15 cellular contexts compared by ENCODE assay signal in the genomic region with DNA sequence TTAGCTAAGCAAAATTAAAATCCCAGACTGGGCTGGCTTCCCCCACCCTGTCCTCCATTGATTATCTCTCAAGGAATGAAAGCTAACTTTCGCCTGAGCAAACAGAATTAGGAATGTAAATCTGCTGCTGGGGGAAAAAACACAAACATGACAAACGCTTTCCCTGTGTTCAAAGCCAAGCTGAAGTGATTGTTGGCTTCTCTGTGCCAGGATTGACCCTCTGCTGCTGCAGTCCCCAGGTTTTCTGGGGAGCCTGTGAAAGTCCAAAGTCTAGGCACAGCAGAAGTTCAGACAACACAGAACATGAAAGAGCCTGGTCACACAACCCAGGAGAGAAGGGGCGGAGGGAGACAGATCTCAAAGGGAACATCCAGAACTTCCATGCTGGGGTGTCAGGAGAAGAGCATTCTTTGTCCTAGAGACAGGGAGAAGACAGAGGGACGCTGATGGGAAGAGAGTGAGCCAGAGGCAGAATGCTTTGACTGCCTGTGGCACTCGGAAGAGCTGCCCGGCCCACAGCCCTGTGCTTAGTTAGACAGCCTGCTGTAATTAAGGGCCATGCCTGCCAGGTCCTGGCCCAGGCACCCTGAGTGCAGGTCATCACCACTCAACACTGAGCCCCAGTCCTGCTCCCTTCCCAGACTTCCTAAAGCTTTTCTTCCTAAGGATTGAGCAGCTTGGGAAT. TPM values are rescaled to one million over a fixed set of nuclear protein-coding genes. Genes with fewer than 3 reads are reported as not detected.
DNase-seq lines count a peak whose midpoint lies in the region; ATAC-seq and TF ChIP-seq lines count a peak whose summit lies in the region.
"Had no signal": no experiment of that assay in that cellular context is flagged by ENCODE, and none has a peak within 500 bp of the region (broad histone marks: within the 10 kb centered on the region; RNA-seq: fewer than 3 reads in every experiment).

No MANE protein-coding gene starts in this region.

- H3K9me3 ChIP-seq in CD4-positive, CD25-positive, alpha-beta regulatory T cell (ENCODE audit: control insufficient read depth in 2 of 2, low read length in 2 of 2) = no peaks in the 10 kb centered on the region
- H3K9me3 ChIP-seq in H9 (ENCODE audit: control insufficient read depth, low read depth, low read length) (no peaks in the 10 kb centered on the region), sigmoid colon (no peaks in the 10 kb centered on the region)
- H3K9me3 ChIP-seq: vagina had no signal

- no peak overlapping the region for H4K91ac ChIP-seq in H9 (ENCODE audit: insufficient read length, low read depth, low read length)

- intact Hi-C loops in natural killer cell (cut with micrococcal nuclease) = no loop called here
- intact Hi-C loops in sigmoid colon (cut with DNase I) = no loop called here

- H3K56ac ChIP-seq in H9 (ENCODE audit: insufficient read length, low read depth, low read length) = no peak overlapping the region

- H2AK5ac ChIP-seq in H9 (ENCODE audit: insufficient read length, low read length) = no peak overlapping the region

- H3T11ph ChIP-seq in H9 (ENCODE audit: low read length) = no peak overlapping the region

- no peak for TF ChIP-seq EP300 in sigmoid colon (IDR thresholded peaks at IDR 0.05)

- no peak overlapping the region for H2BK15ac ChIP-seq in H9 (ENCODE audit: low read depth, low read length)

- WGBS in H9 (ENCODE audit: extremely low coverage, insufficient read length, low lambda C conversion rate) = no CpG with 5 or more reads among the region's 6 CpGs
- 35 to 70% methylated on average over 6 of the region's 6 CpGs for WGBS in sigmoid colon, 2 donors

- no peak overlapping the region for H3K23ac ChIP-seq in H9 (ENCODE audit: insufficient read length, low read depth, low read length)

- no peak overlapping the region for H2BK12ac ChIP-seq in H9 (ENCODE audit: insufficient read length, low read depth, low read length)

- no peak overlapping the region for H2BK5ac ChIP-seq in H9 (ENCODE audit: insufficient read length, low read length)

- peak overlapping the region in 3 of 4 donors; percentile 70 to 75 (median 72) for H3K4me3 Mint-ChIP-seq in CD4-positive, CD25-positive, alpha-beta regulatory T cell
- no peak overlapping the region; a peak in 2 of 5 replicates for H3K4me3 Mint-ChIP-seq in H9
- no peak overlapping the region for H3K4me3 Mint-ChIP-seq in natural killer cell
- H3K4me3 Mint-ChIP-seq: activated T-helper 1 cell treated with anti-CD3 and anti-CD28 coated beads, Interleukin-12 subunit alpha, Interleukin-12 subunit beta, Interleukin-2, Interleukin-4 antibody, amounts not matched to agents 30 ng/mL and 10 ng/mL and 1 ng/mL, durations not matched to agents 14 hours and 24 hours and 36 hours; CD14-positive monocyte had no signal

- no peaks in the 10 kb centered on the region for H3K27me3 Mint-ChIP-seq in CD4-positive, CD25-positive, alpha-beta regulatory T cell
- H3K27me3 Mint-ChIP-seq in H9 (ENCODE audit: low read depth) (no peaks in the 10 kb centered on the region), natural killer cell (ENCODE audit: low read depth in 2 of 2) (no peaks in the 10 kb centered on the region)

- no peak overlapping the region for H3K18ac ChIP-seq in H9 (ENCODE audit: insufficient read length, low read depth, low read length)

- H3K4me1 ChIP-seq in CD4-positive, CD25-positive, alpha-beta regulatory T cell (ENCODE audit: control insufficient read depth, insufficient read depth, low read length, poor library complexity, severe bottlenecking) = peaks cover 48% of the 10 kb centered on the region
- peaks cover 4% of the 10 kb centered on the region; the same call in 1 of the 2 replicates for H3K4me1 ChIP-seq in H9 (ENCODE audit: insufficient read depth, low read length)
- peaks cover 0 to 35% (median 24%) of the 10 kb centered on the region in 4 donors for H3K4me1 ChIP-seq in sigmoid colon

- TF ChIP-seq CTCF in H9 (conservative IDR thresholded peaks at IDR 0.05) (no peak), natural killer cell (IDR thresholded peaks at IDR 0.05) (no peak), sigmoid colon (IDR thresholded peaks at IDR 0.05) (no peak)

- no peak for TF ChIP-seq POLR2A in sigmoid colon (IDR thresholded peaks at IDR 0.05)

- no peak overlapping the region for H3K14ac ChIP-seq in H9 (ENCODE audit: insufficient read depth, low read length)

- H4K5ac ChIP-seq in H9 (ENCODE audit: insufficient read length, low read depth, low read length) = no peak overlapping the region

- peak overlapping the region in 2 of 3 donors; percentile 31 to 93 for H3K27ac Mint-ChIP-seq in CD4-positive, CD25-positive, alpha-beta regulatory T cell
- H3K27ac Mint-ChIP-seq in H9 (peak overlapping the region; percentile 66 to 92 (median 76)), natural killer cell (peak overlapping the region; percentile 53 to 82)

- H3K36me3 ChIP-seq in CD4-positive, CD25-positive, alpha-beta regulatory T cell (ENCODE audit: control insufficient read depth, insufficient read depth, low read length) = peaks cover 82% of the 10 kb centered on the region
- peaks cover 21 to 75% (median 30%) of the 10 kb centered on the region in 4 donors for H3K36me3 ChIP-seq in sigmoid colon

- H3K27ac ChIP-seq in CD4-positive, CD25-positive, alpha-beta regulatory T cell (ENCODE audit: insufficient read depth, low read length, poor library complexity, severe bottlenecking) = no peak overlapping the region
- no peak overlapping the region for H3K27ac ChIP-seq in H9 (ENCODE audit: insufficient read length, low read depth, low read length)
- peak overlapping the region; percentile 58 for H3K27ac ChIP-seq in cingulate gyrus (ENCODE audit: low read depth, low read length)
- H3K27ac ChIP-seq in sigmoid colon = no peak overlapping the region
- H3K27ac ChIP-seq: brain microvascular endothelial cell, vagina had no signal

- no peaks in the 10 kb centered on the region for H3K27me3 ChIP-seq in CD4-positive, CD25-positive, alpha-beta regulatory T cell (ENCODE audit: control insufficient read depth, insufficient read depth, low read length)
- no peaks in the 10 kb centered on the region for H3K27me3 ChIP-seq in H9 (ENCODE audit: insufficient read depth, low read length)
- no peaks in the 10 kb centered on the region for H3K27me3 ChIP-seq in sigmoid colon
- H3K27me3 ChIP-seq: brain microvascular endothelial cell, vagina had no signal

- H3K79me1 ChIP-seq in H9 (ENCODE audit: insufficient read depth, low read depth, low read length, poor library complexity, severe bottlenecking) = peaks cover 6% of the 10 kb centered on the region

- peaks cover 16% of the 10 kb centered on the region for H3K23me2 ChIP-seq in H9 (ENCODE audit: insufficient read length, low read depth, low read length, poor library complexity, severe bottlenecking)

- no peak overlapping the region for H2BK20ac ChIP-seq in H9 (ENCODE audit: low read depth, low read length, poor library complexity, severe bottlenecking)

- H3K9me3 Mint-ChIP-seq in CD4-positive, CD25-positive, alpha-beta regulatory T cell = peaks cover 0 to 1% (median 0%) of the 10 kb centered on the region in 7 donors
- H3K9me3 Mint-ChIP-seq in H9 (no peaks in the 10 kb centered on the region), natural killer cell (no peaks in the 10 kb centered on the region)
- H3K9me3 Mint-ChIP-seq: activated T-helper 1 cell treated with anti-CD3 and anti-CD28 coated beads, Interleukin-12 subunit alpha, Interleukin-12 subunit beta, Interleukin-2, Interleukin-4 antibody, amounts not matched to agents 30 ng/mL and 10 ng/mL and 1 ng/mL, durations not matched to agents 14 hours and 24 hours and 36 hours; CD14-positive monocyte had no signal

- no peak overlapping the region for H3K4me2 ChIP-seq in H9 (ENCODE audit: insufficient read depth, insufficient read length, low read length)

- no peak overlapping the region for H3K4ac ChIP-seq in H9 (ENCODE audit: low read depth, low read length)

- H3K36me3 Mint-ChIP-seq in CD4-positive, CD25-positive, alpha-beta regulatory T cell = peaks cover 47% of the 10 kb centered on the region
- H3K36me3 Mint-ChIP-seq in H9 (ENCODE audit: insufficient read depth in 1 of 3, low read depth in 3 of 3) (peaks cover 57 to 94% (median 76%) of the 10 kb centered on the region in 3 experiments), natural killer cell (peaks cover 8% of the 10 kb centered on the region)

- no peaks in the 10 kb centered on the region for H4K20me1 ChIP-seq in H9 (ENCODE audit: control insufficient read depth, insufficient read depth, insufficient read length)

- H2AFZ ChIP-seq in H9 (ENCODE audit: low read length) = no peak overlapping the region

- no peak overlapping the region for H2BK120ac ChIP-seq in H9 (ENCODE audit: low read depth, low read length, poor library complexity, severe bottlenecking)

- no peak overlapping the region for H3K4me3 ChIP-seq in CD4-positive, CD25-positive, alpha-beta regulatory T cell (ENCODE audit: low read depth, low read length)
- no peak overlapping the region for H3K4me3 ChIP-seq in sigmoid colon
- H3K4me3 ChIP-seq: vagina had no signal

- no peak overlapping the region for H3K9ac ChIP-seq in H9 (ENCODE audit: extremely low read depth, insufficient read length, low read length)

- peaks cover 2% of the 10 kb centered on the region; the same call in 1 of the 2 replicates for H3K79me2 ChIP-seq in H9 (ENCODE audit: insufficient read depth, low read length)

- no peak for ATAC-seq in CD4-positive, CD25-positive, alpha-beta regulatory T cell (ENCODE audit: low read depth in 2 of 2)
- no peak for ATAC-seq in natural killer cell
- ATAC-seq: PC-3 had no signal

- no peak overlapping the region for H4K8ac ChIP-seq in H9 (replicated peaks; ENCODE audit: insufficient read length, low read depth, low read length)

- H3K4me1 Mint-ChIP-seq in CD4-positive, CD25-positive, alpha-beta regulatory T cell = peaks cover 3 to 92% (median 61%) of the 10 kb centered on the region in 4 donors
- H3K4me1 Mint-ChIP-seq in H9 = peaks cover 51 to 52% of the 10 kb centered on the region in 2 experiments
- peaks cover 71 to 77% of the 10 kb centered on the region in 2 donors for H3K4me1 Mint-ChIP-seq in natural killer cell

- DNase-seq in CD4-positive, CD25-positive, alpha-beta regulatory T cell = no peak
- DNase-seq in H9 (no peak), natural killer cell (no peak), DMS53 treated with DMSO at 0.1 percent for 48 hours (lab: John Stamatoyannopoulos, UW; ENCODE audit: unreplicated experiment) (no peak), NCI-H446 (lab: John Stamatoyannopoulos, UW) (no peak), sigmoid colon (no peak)
- no peak for DNase-seq in stimulated activated CD4-positive, alpha-beta T cell treated with anti-CD3 and anti-CD28 coated beads, Interleukin-2, amount 100 ng/mL, for 24 hours
- DNase-seq: brain microvascular endothelial cell, islet precursor cell, NCI-H1092 treated with DMSO at 0.1 percent for 48 hours, PC-3 had no signal

RNA-seq across cellular contexts. Expression of gene PATZ1, which starts 6.9 kb away (rescaled TPM):
- 38.9 TPM for total RNA-seq in CD4-positive, CD25-positive, alpha-beta regulatory T cell
- 10 to 100 TPM in 3 of 4 donors, 1 to 10 TPM in 1; 8.2 to 13.8 (median 11.8) TPM for polyA plus RNA-seq in CD4-positive, CD25-positive, alpha-beta regulatory T cell
- 118 and 120 TPM in 2 replicates for total RNA-seq in H9 (2021)
- total RNA-seq in natural killer cell = 10 to 100 TPM; 31.5 to 39.2 (median 37.3) TPM
- total RNA-seq in sigmoid colon = 10 to 100 TPM; 17.4 to 21.4 (median 19.9) TPM
- polyA plus RNA-seq in sigmoid colon = 10 to 100 TPM in 1 of 3 donors, 1 to 10 TPM in 2; 3.7 to 15.8 (median 4.8) TPM

RNA-seq across cellular contexts. Expression of gene PIK3IP1, which starts 47.0 kb away (rescaled TPM):
- total RNA-seq in CD4-positive, CD25-positive, alpha-beta regulatory T cell = 534 TPM
- 100 to 1,000 TPM; 425 to 700 (median 557) TPM for polyA plus RNA-seq in CD4-positive, CD25-positive, alpha-beta regulatory T cell
- total RNA-seq in H9 (2021) (0.87 and 0.92 TPM in 2 replicates), natural killer cell (100 to 1,000 TPM; 132 to 180 (median 161) TPM), sigmoid colon (10 to 100 TPM; 32.4 to 55.0 (median 50.3) TPM)
- 10 to 100 TPM in 1 of 3 donors, 1 to 10 TPM in 2; 5.8 to 87.6 (median 6.0) TPM for polyA plus RNA-seq in sigmoid colon

Comparison
In these comparisons a context has a peak if more than half of its experiments do, and no peak if none do; other contexts are left out.
1. H3K4me3 Mint-ChIP-seq: peak in CD4-positive, CD25-positive, alpha-beta regulatory T cell (3 of 4); none in H9 (0 of 2) and natural killer cell (single experiment).
2. RNA of gene PIK3IP1, which starts 47.0 kb away (total RNA-seq): 534 TPM in CD4-positive, CD25-positive, alpha-beta regulatory T cell (single experiment), 132 to 180 TPM in natural killer cell and 32.4 to 55.0 TPM in sigmoid colon; 0.87 to 0.92 TPM in H9; every median in the first group is over 10 times any median in the second.
3. Peak in every context shown above with its lines, with median percentiles within 50 percentile points of each other: H3K27ac Mint-ChIP-seq.